In the genomic region with DNA sequence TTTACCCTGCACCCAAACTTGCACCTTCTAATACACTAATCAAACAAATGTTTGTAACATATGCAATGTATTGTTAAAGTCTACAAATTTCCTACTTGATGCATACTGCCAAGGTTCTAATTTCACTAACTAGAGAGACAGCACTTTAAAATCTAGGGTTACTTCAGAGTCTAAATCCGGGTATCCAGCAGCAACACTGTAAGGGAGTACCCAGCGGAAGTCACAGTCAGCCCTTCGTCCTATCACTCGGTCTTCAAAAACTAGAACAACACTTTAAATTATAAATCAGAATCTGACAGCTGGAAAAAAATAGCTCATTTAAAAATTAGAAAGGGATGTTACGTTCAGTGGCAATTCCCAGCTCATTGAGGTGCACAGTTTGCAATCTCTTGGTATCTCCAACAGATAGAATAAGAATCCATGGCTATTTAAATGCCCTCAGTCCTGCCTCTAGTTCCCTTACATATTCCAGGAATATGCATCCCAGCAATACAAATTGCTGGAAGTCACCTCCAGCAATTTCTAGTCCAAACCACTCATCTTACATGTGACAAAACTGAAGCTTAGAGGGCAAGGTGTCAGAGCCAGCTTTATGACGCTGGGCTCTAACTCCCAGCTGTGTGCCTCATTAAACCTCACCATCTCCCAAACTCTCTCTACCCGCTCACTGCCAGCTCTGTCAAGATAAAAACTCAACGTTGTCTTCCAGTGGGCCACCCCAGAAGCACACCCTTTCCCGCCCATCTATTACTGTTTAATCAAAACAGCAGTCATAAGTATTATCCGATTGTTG, we compare ENCODE assay signal across 1 cellular context.
TF ChIP-seq lines count a peak whose summit lies in the region.

No MANE protein-coding gene starts in this region.

TF ChIP-seq in GM23338, 12 proteins besides CTCF, POLR2A, EP300 and RAD21 (continued from another document):
- TF ChIP-seq, protein P1, sequence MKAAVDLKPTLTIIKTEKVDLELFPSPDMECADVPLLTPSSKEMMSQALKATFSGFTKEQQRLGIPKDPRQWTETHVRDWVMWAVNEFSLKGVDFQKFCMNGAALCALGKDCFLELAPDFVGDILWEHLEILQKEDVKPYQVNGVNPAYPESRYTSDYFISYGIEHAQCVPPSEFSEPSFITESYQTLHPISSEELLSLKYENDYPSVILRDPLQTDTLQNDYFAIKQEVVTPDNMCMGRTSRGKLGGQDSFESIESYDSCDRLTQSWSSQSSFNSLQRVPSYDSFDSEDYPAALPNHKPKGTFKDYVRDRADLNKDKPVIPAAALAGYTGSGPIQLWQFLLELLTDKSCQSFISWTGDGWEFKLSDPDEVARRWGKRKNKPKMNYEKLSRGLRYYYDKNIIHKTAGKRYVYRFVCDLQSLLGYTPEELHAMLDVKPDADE (IDR thresholded peaks at IDR 0.05), result no peak
- TF ChIP-seq ZNF331 (CRISPR knock-in tag; IDR thresholded peaks at IDR 0.05; ENCODE audit: low read depth) (no peak), NANOG (IDR thresholded peaks at IDR 0.05; ENCODE audit: borderline replicate concordance) (no peak)
